ENCODE assay signal across 1 cellular context in the genomic region with DNA sequence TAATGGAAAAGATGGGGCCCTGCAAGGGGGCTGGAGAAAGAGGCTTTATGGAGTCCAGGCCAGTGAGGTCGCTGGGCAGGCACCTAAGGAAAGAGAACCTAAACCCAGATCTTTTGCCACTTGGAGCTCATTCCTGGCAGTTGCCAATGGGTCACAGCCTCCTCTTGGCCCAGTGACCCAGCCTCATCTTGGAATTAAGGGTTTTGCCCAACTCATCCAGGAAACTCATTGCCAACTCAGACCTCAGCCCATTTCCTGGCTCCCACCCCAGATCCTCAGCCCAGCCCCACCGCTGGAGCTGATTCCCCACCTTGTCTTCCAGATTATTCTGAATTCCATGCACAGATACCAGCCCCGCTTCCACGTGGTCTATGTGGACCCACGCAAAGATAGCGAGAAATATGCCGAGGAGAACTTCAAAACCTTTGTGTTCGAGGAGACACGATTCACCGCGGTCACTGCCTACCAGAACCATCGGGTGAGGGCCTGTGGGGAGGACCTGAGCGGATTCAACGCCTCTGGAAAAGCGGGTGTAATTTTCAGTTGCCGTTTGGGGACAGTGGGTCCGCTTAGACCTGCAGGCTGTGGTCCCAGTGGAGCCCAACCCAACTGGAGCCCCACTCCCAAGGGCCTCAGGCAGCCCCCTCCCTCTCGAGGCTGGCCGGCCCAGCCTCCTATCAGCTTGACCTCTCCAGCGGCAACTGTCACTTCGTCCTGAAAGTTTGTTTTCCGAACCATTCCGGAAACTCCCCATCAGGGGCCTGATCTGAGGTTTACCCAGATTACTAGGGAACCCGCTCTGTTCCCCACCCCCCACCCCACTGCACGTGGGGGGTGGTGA.
TF ChIP-seq lines count a peak whose summit lies in the region.

No MANE protein-coding gene starts in this region.

TF ChIP-seq in HEK293, 187 proteins besides CTCF, POLR2A, EP300 and RAD21 (continued from another document):
- TF ChIP-seq, protein P1, sequence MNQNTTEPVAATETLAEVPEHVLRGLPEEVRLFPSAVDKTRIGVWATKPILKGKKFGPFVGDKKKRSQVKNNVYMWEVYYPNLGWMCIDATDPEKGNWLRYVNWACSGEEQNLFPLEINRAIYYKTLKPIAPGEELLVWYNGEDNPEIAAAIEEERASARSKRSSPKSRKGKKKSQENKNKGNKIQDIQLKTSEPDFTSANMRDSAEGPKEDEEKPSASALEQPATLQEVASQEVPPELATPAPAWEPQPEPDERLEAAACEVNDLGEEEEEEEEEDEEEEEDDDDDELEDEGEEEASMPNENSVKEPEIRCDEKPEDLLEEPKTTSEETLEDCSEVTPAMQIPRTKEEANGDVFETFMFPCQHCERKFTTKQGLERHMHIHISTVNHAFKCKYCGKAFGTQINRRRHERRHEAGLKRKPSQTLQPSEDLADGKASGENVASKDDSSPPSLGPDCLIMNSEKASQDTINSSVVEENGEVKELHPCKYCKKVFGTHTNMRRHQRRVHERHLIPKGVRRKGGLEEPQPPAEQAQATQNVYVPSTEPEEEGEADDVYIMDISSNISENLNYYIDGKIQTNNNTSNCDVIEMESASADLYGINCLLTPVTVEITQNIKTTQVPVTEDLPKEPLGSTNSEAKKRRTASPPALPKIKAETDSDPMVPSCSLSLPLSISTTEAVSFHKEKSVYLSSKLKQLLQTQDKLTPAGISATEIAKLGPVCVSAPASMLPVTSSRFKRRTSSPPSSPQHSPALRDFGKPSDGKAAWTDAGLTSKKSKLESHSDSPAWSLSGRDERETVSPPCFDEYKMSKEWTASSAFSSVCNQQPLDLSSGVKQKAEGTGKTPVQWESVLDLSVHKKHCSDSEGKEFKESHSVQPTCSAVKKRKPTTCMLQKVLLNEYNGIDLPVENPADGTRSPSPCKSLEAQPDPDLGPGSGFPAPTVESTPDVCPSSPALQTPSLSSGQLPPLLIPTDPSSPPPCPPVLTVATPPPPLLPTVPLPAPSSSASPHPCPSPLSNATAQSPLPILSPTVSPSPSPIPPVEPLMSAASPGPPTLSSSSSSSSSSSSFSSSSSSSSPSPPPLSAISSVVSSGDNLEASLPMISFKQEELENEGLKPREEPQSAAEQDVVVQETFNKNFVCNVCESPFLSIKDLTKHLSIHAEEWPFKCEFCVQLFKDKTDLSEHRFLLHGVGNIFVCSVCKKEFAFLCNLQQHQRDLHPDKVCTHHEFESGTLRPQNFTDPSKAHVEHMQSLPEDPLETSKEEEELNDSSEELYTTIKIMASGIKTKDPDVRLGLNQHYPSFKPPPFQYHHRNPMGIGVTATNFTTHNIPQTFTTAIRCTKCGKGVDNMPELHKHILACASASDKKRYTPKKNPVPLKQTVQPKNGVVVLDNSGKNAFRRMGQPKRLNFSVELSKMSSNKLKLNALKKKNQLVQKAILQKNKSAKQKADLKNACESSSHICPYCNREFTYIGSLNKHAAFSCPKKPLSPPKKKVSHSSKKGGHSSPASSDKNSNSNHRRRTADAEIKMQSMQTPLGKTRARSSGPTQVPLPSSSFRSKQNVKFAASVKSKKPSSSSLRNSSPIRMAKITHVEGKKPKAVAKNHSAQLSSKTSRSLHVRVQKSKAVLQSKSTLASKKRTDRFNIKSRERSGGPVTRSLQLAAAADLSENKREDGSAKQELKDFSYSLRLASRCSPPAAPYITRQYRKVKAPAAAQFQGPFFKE (tag by site-specific recombination; IDR thresholded peaks at IDR 0.05; ENCODE audit: borderline replicate concordance): no peak
- 0 out of 2 replicates have a peak, but pooled peaks have one; percentile 19 for TF ChIP-seq ZBTB8A (tag by site-specific recombination; IDR thresholded peaks at IDR 0.05)
- no peak for TF ChIP-seq GLIS1 (tag by site-specific recombination; IDR thresholded peaks at IDR 0.05)
- no peak for TF ChIP-seq ZNF175 (tag by site-specific recombination; IDR thresholded peaks at IDR 0.05)
TF ChIP-seq in HEK293: peak in this region for 1.
